In genomic region chr3:194296832-194297666, GRCh38 we compare ENCODE assay signal across 9 cellular contexts. TPM values are rescaled to one million over a fixed set of nuclear protein-coding genes. Genes with fewer than 3 reads are reported as not detected.
DNase-seq lines count a peak whose midpoint lies in the region; ATAC-seq and TF ChIP-seq lines count a peak whose summit lies in the region.
"Had no signal": no experiment of that assay in that cellular context is flagged by ENCODE, and none has a peak within 500 bp of the region (broad histone marks: within the 10 kb centered on the region; RNA-seq: fewer than 3 reads in every experiment).

No MANE protein-coding gene starts in this region.

- H3K27ac ChIP-seq in epithelial cell of prostate (peak overlapping the region; percentile 35), mesenchymal stem cell (ENCODE audit: low read length, poor library complexity, severe bottlenecking) (peak overlapping the region; percentile 93), tibial nerve (peak overlapping the region in 3 of 4 donors; percentile 21 to 75 (median 60))

- H3K14ac ChIP-seq in mesenchymal stem cell (ENCODE audit: low read length in 2 of 2): peak overlapping the region in 1 of 2 experiments; percentile 7

- H3K27me3 ChIP-seq in mesenchymal stem cell (ENCODE audit: control insufficient read depth in 1 of 2, insufficient read depth in 1 of 2, low read length in 2 of 2) (peaks cover 0 to 19% of the 10 kb centered on the region in 2 experiments), tibial nerve (no peaks in the 10 kb centered on the region)

- H4K91ac ChIP-seq in mesenchymal stem cell (ENCODE audit: low read length): peak overlapping the region; percentile 84

- no peak overlapping the region for H2AK5ac ChIP-seq in mesenchymal stem cell (ENCODE audit: low read length, severe bottlenecking)

- H3K4ac ChIP-seq in mesenchymal stem cell (ENCODE audit: low read depth in 1 of 2, low read length in 2 of 2): peak overlapping the region; percentile 62 to 95

- peak overlapping the region; percentile 99 for H2BK120ac ChIP-seq in mesenchymal stem cell (ENCODE audit: low read depth, low read length)

- H3K9ac ChIP-seq in mesenchymal stem cell (ENCODE audit: low read length): peak overlapping the region; percentile 76

- peaks cover 24% of the 10 kb centered on the region for H3K4me1 ChIP-seq in mesenchymal stem cell (ENCODE audit: control insufficient read depth, insufficient read depth, low read depth, low read length)
- peaks cover 0 to 30% (median 6%) of the 10 kb centered on the region in 4 donors for H3K4me1 ChIP-seq in tibial nerve

- H3K36me3 ChIP-seq in mesenchymal stem cell (ENCODE audit: control insufficient read depth in 1 of 2, insufficient read depth in 2 of 2, low read depth in 1 of 2, low read length in 2 of 2) (no peaks in the 10 kb centered on the region), tibial nerve (no peaks in the 10 kb centered on the region)

- no peak for TF ChIP-seq EP300 in tibial nerve (IDR thresholded peaks at IDR 0.05)

- no peak for TF ChIP-seq CTCF in tibial nerve (IDR thresholded peaks at IDR 0.05)

- peak overlapping the region; percentile 71 to 98 for H3K18ac ChIP-seq in mesenchymal stem cell (ENCODE audit: low read depth in 1 of 2, low read length in 2 of 2)

- WGBS in mesenchymal stem cell: 6% methylated on average over 45 of the region's 58 CpGs
- WGBS in tibial nerve, 2 donors: 26 to 38% methylated on average over 49 to 57 of the region's 58 CpGs

- DNase-seq in NCI-H146 (lab: John Stamatoyannopoulos, UW) (peak; percentile 78), epithelial cell of prostate (ENCODE audit: low read depth, low spot score) (no peak), mesenchymal stem cell (peak; percentile 54), tibial nerve (ENCODE audit: low spot score in 2 of 2) (no peak), middle frontal gyrus (ENCODE audit: extremely low spot score, low spot score) (no peak), NCI-H2171 treated with DMSO at 0.1 percent for 48 hours (lab: John Stamatoyannopoulos, UW) (no peak)
- DNase-seq in activated CD4-positive, alpha-beta T cell treated with anti-CD3 and anti-CD28 coated beads, Interleukin-2, amount 50 U/mL, for 4 hours: no peak
- DNase-seq: activated T-cell treated with anti-CD3 and anti-CD28 coated beads, Interleukin-2, amount 50 U/mL, for 48 hours had no signal

- peak overlapping the region; percentile 44 to 93 for H2BK12ac ChIP-seq in mesenchymal stem cell (ENCODE audit: low read length in 2 of 2)

- no peak overlapping the region for H3K23ac ChIP-seq in mesenchymal stem cell (ENCODE audit: low read length in 2 of 2)

- peak overlapping the region; percentile 98 for H2BK5ac ChIP-seq in mesenchymal stem cell (ENCODE audit: low read depth, low read length, poor library complexity, severe bottlenecking)

- no peaks in the 10 kb centered on the region for H3K79me1 ChIP-seq in mesenchymal stem cell (replicated peaks; ENCODE audit: low read length, poor library complexity, severe bottlenecking)

- H3K9me3 ChIP-seq in mesenchymal stem cell (ENCODE audit: control insufficient read depth, low read length): no peaks in the 10 kb centered on the region
- no peaks in the 10 kb centered on the region for H3K9me3 ChIP-seq in tibial nerve

- no peak for ATAC-seq in HG02623 (IDR thresholded peaks at IDR 0.05; ENCODE audit: unreplicated experiment)

- H2AFZ ChIP-seq in mesenchymal stem cell (ENCODE audit: low read depth, low read length): no peak overlapping the region

- H3K4me3 ChIP-seq in mesenchymal stem cell (ENCODE audit: insufficient read depth in 1 of 2, low read depth in 1 of 2, low read length in 2 of 2) (peak overlapping the region in 1 of 2 experiments; percentile 67), tibial nerve (peak overlapping the region in 3 of 4 donors; percentile 26 to 47 (median 34))

- peak overlapping the region; percentile 88 for H2BK15ac ChIP-seq in mesenchymal stem cell (ENCODE audit: low read depth, poor library complexity, severe bottlenecking)

- peak overlapping the region; percentile 72 for H3K4me2 ChIP-seq in mesenchymal stem cell (ENCODE audit: low read length, poor library complexity, severe bottlenecking)

- no peak for TF ChIP-seq POLR2A in tibial nerve (IDR thresholded peaks at IDR 0.05)

- H4K8ac ChIP-seq in mesenchymal stem cell (ENCODE audit: low read length): peak overlapping the region; percentile 97

RNA-seq across cellular contexts. Expression of gene CPN2, which starts 54.1 kb away (rescaled TPM):
- not detected for polyA plus RNA-seq in mesenchymal stem cell (2013, experiment 1 of 2)
- polyA plus RNA-seq in mesenchymal stem cell (2013, experiment 2 of 2): not detected
- not detected for total RNA-seq in tibial nerve

Comparison
In these comparisons a context has a peak if more than half of its experiments do, and no peak if none do; other contexts are left out.
1. DNase-seq: peak in NCI-H146 (single experiment) and mesenchymal stem cell (single experiment); none in epithelial cell of prostate (single experiment), tibial nerve (0 of 2), middle frontal gyrus (single experiment), NCI-H2171 treated with DMSO at 0.1 percent for 48 hours (single experiment) and activated CD4-positive, alpha-beta T cell treated with anti-CD3 and anti-CD28 coated beads, Interleukin-2, amount 50 U/mL, for 4 hours (0 of 2).
2. H3K27ac ChIP-seq: peak in every context shown above with its lines; median percentile 93 in mesenchymal stem cell; 60 in tibial nerve; 35 in epithelial cell of prostate.